Comparison of ENCODE assay signal across 25 cellular contexts in genomic region chr11:88575876-88576275, GRCh38.
DNase-seq lines count a peak whose midpoint lies in the region; ATAC-seq, FAIRE-seq and TF ChIP-seq lines count a peak whose summit lies in the region.
"Had no signal": no experiment of that assay in that cellular context is flagged by ENCODE, and none has a peak within 500 bp of the region (broad histone marks: within the 10 kb centered on the region; RNA-seq: fewer than 3 reads in every experiment).

No MANE protein-coding gene starts in this region.

- intact Hi-C loops in endothelial cell of umbilical vein (cut with micrococcal nuclease) = no loop called here

- no peaks in the 10 kb centered on the region for H3K9me3 Mint-ChIP-seq in stimulated activated memory B cell treated with anti-CD40 and anti-IgM and Interleukin-4, amounts not matched to agents 10 μg/mL and 1 μg/mL and 100 μg/mL, for 72 hours
- H3K9me3 Mint-ChIP-seq: CD14-positive monocyte; CD4-positive, alpha-beta memory T cell; CD8-positive, alpha-beta memory T cell had no signal

- H3K79me2 ChIP-seq in endothelial cell of umbilical vein (ENCODE audit: control insufficient read depth, insufficient read depth, low read length) = no peaks in the 10 kb centered on the region

- POLR2A ChIA-PET in endothelial cell of umbilical vein (lab: Charles Lee) = no interaction called here

- TF ChIP-seq POLR2A in endothelial cell of umbilical vein (IDR thresholded peaks at IDR 0.05; ENCODE audit: low read depth, low read length) = no peak

- BruUV-seq in endothelial cell of umbilical vein (replicated peaks; lab: Mats Ljungman, UMichigan) = no TSS peak

- H3K4me1 ChIP-seq in endothelial cell of umbilical vein (ENCODE audit: control insufficient read depth, extremely low read depth, insufficient read depth, low read length) = peaks cover 14% of the 10 kb centered on the region
- H3K4me1 ChIP-seq: BE2C, BLaER1 had no signal

- dilution Hi-C loops in endothelial cell of umbilical vein (cut with MboI; ENCODE audit: extremely low pct_ligation_motif_present, low sequenced_read_pairs) = no loop called here

- no peaks in the 10 kb centered on the region for H3K9me1 ChIP-seq in endothelial cell of umbilical vein (replicated peaks; ENCODE audit: control insufficient read depth, extremely low read depth, insufficient read depth, low read length)

- H3K4me3 Mint-ChIP-seq in stimulated activated memory B cell treated with anti-CD40 and anti-IgM and Interleukin-4, amounts not matched to agents 10 μg/mL and 1 μg/mL and 100 μg/mL, for 72 hours = no peak overlapping the region
- H3K4me3 Mint-ChIP-seq: CD14-positive monocyte; CD4-positive, alpha-beta memory T cell; CD4-positive, CD25-positive, alpha-beta regulatory T cell; CD8-positive, alpha-beta memory T cell had no signal

- H3K9me3 ChIP-seq in endothelial cell of umbilical vein (replicated peaks; ENCODE audit: control insufficient read depth, insufficient read depth, low read length) = no peaks in the 10 kb centered on the region
- H3K9me3 ChIP-seq: BE2C, BLaER1 had no signal

- H3K27ac Mint-ChIP-seq in stimulated activated memory B cell treated with anti-CD40 and anti-IgM and Interleukin-4, amounts not matched to agents 10 μg/mL and 1 μg/mL and 100 μg/mL, for 72 hours = no peak overlapping the region
- H3K27ac Mint-ChIP-seq: CD14-positive monocyte; CD4-positive, alpha-beta memory T cell; CD4-positive, CD25-positive, alpha-beta regulatory T cell; CD8-positive, alpha-beta memory T cell had no signal

- peaks cover 24% of the 10 kb centered on the region for H3K27me3 Mint-ChIP-seq in stimulated activated memory B cell treated with anti-CD40 and anti-IgM and Interleukin-4, amounts not matched to agents 10 μg/mL and 1 μg/mL and 100 μg/mL, for 72 hours

- H3K9ac ChIP-seq in endothelial cell of umbilical vein (replicated peaks; ENCODE audit: extremely low read depth, insufficient read depth, low read length) = no peak overlapping the region
- H3K9ac ChIP-seq: BLaER1 had no signal

- no peak for TF ChIP-seq CTCF in endothelial cell of umbilical vein (IDR thresholded peaks at IDR 0.05; ENCODE audit: extremely low read depth in 1 of 2, insufficient read depth in 1 of 2, low read depth in 1 of 2, low read length in 2 of 2)

- FAIRE-seq in endothelial cell of umbilical vein (lab: Jason Lieb, UNC) = no peak
- FAIRE-seq: A204.1, G401.6, GM12891, GM19239 had no signal

- H4K20me1 ChIP-seq in endothelial cell of umbilical vein (replicated peaks; ENCODE audit: control insufficient read depth, extremely low read depth, insufficient read depth, low read length) = no peaks in the 10 kb centered on the region
- H4K20me1 ChIP-seq: BLaER1 had no signal

- no peak for ATAC-seq in stimulated activated memory B cell treated with anti-CD40 and anti-IgM and Interleukin-4, amounts not matched to agents 10 μg/mL and 1 μg/mL and 100 μg/mL, for 72 hours
- ATAC-seq in HG02938 (IDR thresholded peaks at IDR 0.05; ENCODE audit: unreplicated experiment) = no peak

- H3K36me3 ChIP-seq in endothelial cell of umbilical vein (ENCODE audit: control insufficient read depth in 2 of 2, extremely low read depth in 1 of 2, insufficient read depth in 2 of 2, low read length in 2 of 2) = no peaks in the 10 kb centered on the region
- H3K36me3 ChIP-seq: BE2C, BLaER1 had no signal

- peak overlapping the region; percentile 36 for H3K27ac ChIP-seq in endothelial cell of umbilical vein (ENCODE audit: insufficient read depth, low read depth, low read length)
- H3K27ac ChIP-seq: BLaER1 had no signal

- H3K4me3 ChIP-seq in endothelial cell of umbilical vein (replicated peaks in 1 of 3; ENCODE audit: insufficient read depth in 1 of 3, low read depth in 1 of 3, low read length in 3 of 3) = no peak overlapping the region
- H3K4me3 ChIP-seq: BLaER1 had no signal

- CTCF ChIA-PET in endothelial cell of umbilical vein (lab: Charles Lee) = interaction anchor here (0.8 to 1.6 kb wide), 6 partner anchors 15 to 560 kb away, joined by 3 to 5 read pairs (median 4); no protein-coding TSS in a partner anchor

- H3K27me3 ChIP-seq in endothelial cell of umbilical vein (ENCODE audit: control insufficient read depth in 2 of 2, insufficient read depth in 2 of 2, low read length in 2 of 2) = no peaks in the 10 kb centered on the region
- H3K27me3 ChIP-seq: BE2C, BLaER1 had no signal

- DNase-seq in dermis blood vessel endothelial cell (peak; percentile 67), endothelial cell of umbilical vein (ENCODE audit: low read depth, low spot score) (peak; percentile 78), lung microvascular endothelial cell (ENCODE audit: low read depth in 2 of 2) (peak; percentile 45 to 81), NCI-H2171 treated with DMSO at 0.1 percent for 48 hours (lab: John Stamatoyannopoulos, UW) (no peak)
- DNase-seq in activated CD4-positive, alpha-beta T cell treated with anti-CD3 and anti-CD28 coated beads for 4 hours = no peak
- DNase-seq: 8988T; ACHN; BE2C; C1 segment of cervical spinal cord; CD4-positive, alpha-beta memory T cell; CD4-positive, CD25-positive, alpha-beta regulatory T cell; CD8-positive, alpha-beta memory T cell; COR-L47; DMS 273 treated with DMSO at 0.1 percent for 48 hours; DMS153; DMS79 treated with DMSO at 0.1 percent for 48 hours; GF-D8 had no signal

- no peaks in the 10 kb centered on the region for H3K4me1 Mint-ChIP-seq in stimulated activated memory B cell treated with anti-CD40 and anti-IgM and Interleukin-4, amounts not matched to agents 10 μg/mL and 1 μg/mL and 100 μg/mL, for 72 hours
- H3K4me1 Mint-ChIP-seq: CD14-positive monocyte; CD4-positive, alpha-beta memory T cell; CD8-positive, alpha-beta memory T cell had no signal

- peak overlapping the region; percentile 40 for H3K4me2 ChIP-seq in endothelial cell of umbilical vein (ENCODE audit: insufficient read depth, low read length)
- H3K4me2 ChIP-seq: BLaER1 had no signal

- no peaks in the 10 kb centered on the region for H3K36me3 Mint-ChIP-seq in stimulated activated memory B cell treated with anti-CD40 and anti-IgM and Interleukin-4, amounts not matched to agents 10 μg/mL and 1 μg/mL and 100 μg/mL, for 72 hours
- H3K36me3 Mint-ChIP-seq: CD14-positive monocyte; CD4-positive, alpha-beta memory T cell; CD4-positive, CD25-positive, alpha-beta regulatory T cell; CD8-positive, alpha-beta memory T cell had no signal

- peak overlapping the region; percentile 97 for H2AFZ ChIP-seq in endothelial cell of umbilical vein (ENCODE audit: low read depth, low read length)

TF ChIP-seq in endothelial cell of umbilical vein, 7 proteins besides CTCF, POLR2A, EP300 and RAD21:
- TF ChIP-seq GATA2 (IDR thresholded peaks at IDR 0.05; ENCODE audit: insufficient read depth, insufficient read length, low read depth, low read length) (no peak), EZH2 (IDR thresholded peaks at IDR 0.05; ENCODE audit: borderline replicate concordance, low read depth, low read length, severe bottlenecking) (no peak), FOS (IDR thresholded peaks at IDR 0.05; ENCODE audit: borderline replicate concordance, insufficient read depth, low read length) (no peak), JUN (IDR thresholded peaks at IDR 0.05; ENCODE audit: borderline replicate concordance, insufficient read depth, insufficient read length, low read depth) (no peak)
- TF ChIP-seq, protein P1, sequence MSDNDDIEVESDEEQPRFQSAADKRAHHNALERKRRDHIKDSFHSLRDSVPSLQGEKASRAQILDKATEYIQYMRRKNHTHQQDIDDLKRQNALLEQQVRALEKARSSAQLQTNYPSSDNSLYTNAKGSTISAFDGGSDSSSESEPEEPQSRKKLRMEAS (IDR thresholded peaks at IDR 0.05; ENCODE audit: insufficient read depth, insufficient read length) = no peak

Comparison
In these comparisons a context has a peak if more than half of its experiments do, and no peak if none do; other contexts are left out.
1. DNase-seq: peak in dermis blood vessel endothelial cell (single experiment), endothelial cell of umbilical vein (single experiment) and lung microvascular endothelial cell (2 of 2); none in NCI-H2171 treated with DMSO at 0.1 percent for 48 hours (single experiment) and activated CD4-positive, alpha-beta T cell treated with anti-CD3 and anti-CD28 coated beads for 4 hours (0 of 2).